ENCODE assay signal across 16 cellular contexts in genomic region chr1:180042994-180043622, GRCh38.
A peak's percentile ranks its signal among the peaks of the same experiment; 100 is the strongest.
DNase-seq lines count a peak whose midpoint lies in the region; ATAC-seq and TF ChIP-seq lines count a peak whose summit lies in the region.
"Had no signal": no experiment of that assay in that cellular context is flagged by ENCODE, and none has a peak within 500 bp of the region (broad histone marks: within the 10 kb centered on the region; RNA-seq: fewer than 3 reads in every experiment).

No MANE protein-coding gene starts in this region.

- H2BK120ac ChIP-seq in IMR-90 (ENCODE audit: low read depth, low read length), result peak overlapping the region; percentile 75
- no peak overlapping the region for H2BK120ac ChIP-seq in mesenchymal stem cell (ENCODE audit: low read depth, low read length)

- H3K27ac ChIP-seq in IMR-90 (ENCODE audit: insufficient read depth, low read length) (peak overlapping the region; percentile 98), mesenchymal stem cell (ENCODE audit: low read length, poor library complexity, severe bottlenecking) (peak overlapping the region; percentile 83)
- H3K27ac ChIP-seq: heart left ventricle had no signal

- no TSS peak for BruUV-seq in IMR-90 (replicated peaks; lab: Mats Ljungman, UMichigan)

- CTCF ChIA-PET in IMR-90 (lab: Yijun Ruan, JAX), result interaction anchor here (0.6 to 1.9 kb wide), 2 partner anchors 10 to 12 kb away, joined by 4 to 5 read pairs; no protein-coding TSS in a partner anchor

- H4K20me1 ChIP-seq in IMR-90 (ENCODE audit: insufficient read depth, low read length), result peaks cover 6% of the 10 kb centered on the region; the same call in 1 of the 2 replicates

- in situ Hi-C loops in IMR-90 (cut with MboI; ENCODE audit: low sequenced_read_pairs), result no loop called here

- intact Hi-C loops in IMR-90 (cut with micrococcal nuclease), result loop anchor here (2.0 kb wide), 2 partner anchors 14 to 114 kb away; no protein-coding TSS in a partner anchor

- no peak for TF ChIP-seq POLR2A in IMR-90 (IDR thresholded peaks at IDR 0.05; ENCODE audit: low read depth, low read length)

- H3K36me3 ChIP-seq in IMR-90 (ENCODE audit: control insufficient read depth, insufficient read depth, low read length) (peaks cover 14% of the 10 kb centered on the region), mesenchymal stem cell (ENCODE audit: control insufficient read depth in 1 of 2, insufficient read depth in 2 of 2, low read depth in 1 of 2, low read length in 2 of 2) (peaks cover 10 to 73% of the 10 kb centered on the region in 2 experiments)

- DNase-seq in AG20443 (ENCODE audit: low spot score) (peak; percentile 8), IMR-90 (peak; percentile 88), cardiac fibroblast (ENCODE audit: low read depth in 2 of 2) (peak; percentile 59 to 83), mesenchymal stem cell (peak; percentile 25), D341Med (ENCODE audit: low spot score) (no peak)
- DNase-seq in stimulated activated naive CD4-positive, alpha-beta T cell (lab: John Stamatoyannopoulos, UW), result no peak
- DNase-seq in activated CD4-positive, alpha-beta T cell treated with anti-CD3 and anti-CD28 coated beads for 48 hours, result no peak
- DNase-seq: activated B cell treated with CpG ODN at 0.5 μM for 24 hours; heart left ventricle; KBM-7; naive B cell; NCI-H524; OCI-M1; stimulated activated CD4-positive, alpha-beta T cell treated with anti-CD3 and anti-CD28 coated beads, Interleukin-1b, Interleukin-23, amount 100 ng/mL, for 48 hours; SW 1271 had no signal

- no peak overlapping the region for H3K56ac ChIP-seq in IMR-90 (ENCODE audit: extremely low read depth, insufficient read depth, low read length)

- H3K27me3 ChIP-seq in IMR-90 (ENCODE audit: control insufficient read depth, insufficient read depth, low read length), result no peaks in the 10 kb centered on the region
- H3K27me3 ChIP-seq in mesenchymal stem cell (ENCODE audit: control insufficient read depth in 1 of 2, insufficient read depth in 1 of 2, low read length in 2 of 2), result no peaks in the 10 kb centered on the region
- H3K27me3 ChIP-seq: heart left ventricle had no signal

- H2BK15ac ChIP-seq in IMR-90 (ENCODE audit: low read depth, low read length) (peak overlapping the region; percentile 38; the same call in 2 of the 3 replicates), mesenchymal stem cell (ENCODE audit: low read depth, poor library complexity, severe bottlenecking) (no peak overlapping the region)

- H3K9ac ChIP-seq in IMR-90 (ENCODE audit: low read depth, low read length), result no peak overlapping the region
- H3K9ac ChIP-seq in mesenchymal stem cell (ENCODE audit: low read length), result no peak overlapping the region

- TF ChIP-seq RAD21 in IMR-90 (IDR thresholded peaks at IDR 0.05; ENCODE audit: low read length), result no peak

- POLR2A ChIA-PET in IMR-90 (lab: Charles Lee; ENCODE audit: unreplicated experiment), result interaction anchor here (0.6 kb wide), 1 partner anchor 113 kb away, joined by 3 read pairs; no protein-coding TSS in a partner anchor

- no CpG with 5 or more reads among the region's 3 CpGs for WGBS in IMR-90 (ENCODE audit: extremely low coverage in 2 of 2, insufficient read length in 1 of 2), 2 experiments
- WGBS in mesenchymal stem cell, result 100% methylated on average over 2 of the region's 3 CpGs

- ATAC-seq in IMR-90 (ENCODE audit: low read depth) (peak; percentile 94), HG02678 (IDR thresholded peaks at IDR 0.05; ENCODE audit: unreplicated experiment) (no peak)
- ATAC-seq: heart left ventricle had no signal

- no peak overlapping the region for H2AFZ ChIP-seq in IMR-90 (replicated peaks; ENCODE audit: low read length, poor library complexity)
- no peak overlapping the region for H2AFZ ChIP-seq in mesenchymal stem cell (ENCODE audit: low read depth, low read length)

- peak overlapping the region; percentile 77 for H3K4me2 ChIP-seq in IMR-90 (ENCODE audit: low read depth, low read length)
- H3K4me2 ChIP-seq in mesenchymal stem cell (ENCODE audit: low read length, poor library complexity, severe bottlenecking), result no peak overlapping the region

- no peak overlapping the region for H2BK12ac ChIP-seq in mesenchymal stem cell (ENCODE audit: low read length in 2 of 2)

- H3K4me3 ChIP-seq in IMR-90 (ENCODE audit: insufficient read depth, low read depth, low read length), result no peak overlapping the region
- no peak overlapping the region for H3K4me3 ChIP-seq in cardiac fibroblast (replicated peaks in 1 of 2; ENCODE audit: low read depth in 2 of 2, low read length in 2 of 2)
- H3K4me3 ChIP-seq in mesenchymal stem cell (ENCODE audit: insufficient read depth in 1 of 2, low read depth in 1 of 2, low read length in 2 of 2), result no peak overlapping the region
- H3K4me3 ChIP-seq: heart left ventricle had no signal

- H4K5ac ChIP-seq in IMR-90 (ENCODE audit: low read depth, low read length), result peak overlapping the region; percentile 98

- no peak overlapping the region for H2AK9ac ChIP-seq in IMR-90 (replicated peaks; ENCODE audit: low read depth, low read length, poor library complexity)

- H3K4ac ChIP-seq in IMR-90 (ENCODE audit: low read depth, low read length) (peak overlapping the region; percentile 47), mesenchymal stem cell (ENCODE audit: low read depth in 1 of 2, low read length in 2 of 2) (no peak overlapping the region)

- H3K14ac ChIP-seq in IMR-90 (replicated peaks; ENCODE audit: low read depth, low read length) (peak overlapping the region; percentile 58; the same call in 1 of the 2 replicates), mesenchymal stem cell (ENCODE audit: low read length in 2 of 2) (no peak overlapping the region)

- H3K9me1 ChIP-seq in IMR-90 (ENCODE audit: insufficient read depth, low read length), result peaks cover 3% of the 10 kb centered on the region

- H3K23ac ChIP-seq in IMR-90 (ENCODE audit: low read depth, low read length) (peak overlapping the region; percentile 14), mesenchymal stem cell (ENCODE audit: low read length in 2 of 2) (no peak overlapping the region)

- TF ChIP-seq CTCF in IMR-90 (conservative IDR thresholded peaks at IDR 0.05; ENCODE audit: low read depth, low read length), result no peak
- no peak for TF ChIP-seq CTCF in cardiac fibroblast (IDR thresholded peaks at IDR 0.05; ENCODE audit: low read depth, low read length)

- H4K8ac ChIP-seq in IMR-90 (ENCODE audit: low read depth in 2 of 2, low read length in 2 of 2) (peak overlapping the region in 1 of 2 experiments; percentile 17; a peak in 1 of 4 replicates), mesenchymal stem cell (ENCODE audit: low read length) (no peak overlapping the region)

- peak overlapping the region; percentile 22; the same call in 1 of the 2 replicates for H2BK20ac ChIP-seq in IMR-90 (ENCODE audit: low read depth, low read length)

- H3K18ac ChIP-seq in IMR-90 (ENCODE audit: low read depth, low read length) (peak overlapping the region; percentile 95), mesenchymal stem cell (ENCODE audit: low read depth in 1 of 2, low read length in 2 of 2) (no peak overlapping the region)

- H3K79me1 ChIP-seq in IMR-90 (ENCODE audit: low read depth in 1 of 2, low read length in 2 of 2) (peaks cover 6 to 9% of the 10 kb centered on the region in 2 experiments; a peak in 3 of 4 replicates), mesenchymal stem cell (replicated peaks; ENCODE audit: low read length, poor library complexity, severe bottlenecking) (peaks cover 5% of the 10 kb centered on the region)

- peaks cover 7% of the 10 kb centered on the region for H3K4me1 ChIP-seq in IMR-90 (ENCODE audit: control insufficient read depth, insufficient read depth, low read length)
- peaks cover 2% of the 10 kb centered on the region for H3K4me1 ChIP-seq in mesenchymal stem cell (ENCODE audit: control insufficient read depth, insufficient read depth, low read depth, low read length)
- H3K4me1 ChIP-seq: heart left ventricle had no signal

- H2AK5ac ChIP-seq in IMR-90 (ENCODE audit: low read depth, low read length) (peak overlapping the region; percentile 30), mesenchymal stem cell (ENCODE audit: low read length, severe bottlenecking) (no peak overlapping the region)

- H4K91ac ChIP-seq in IMR-90 (ENCODE audit: insufficient read depth, low read depth, low read length) (peak overlapping the region; percentile 53; the same call in 1 of the 2 replicates), mesenchymal stem cell (ENCODE audit: low read length) (no peak overlapping the region)

- H3K9me3 ChIP-seq in IMR-90 (ENCODE audit: control insufficient read depth, insufficient read depth, low read length) (no peaks in the 10 kb centered on the region), mesenchymal stem cell (ENCODE audit: control insufficient read depth, low read length) (no peaks in the 10 kb centered on the region)
- H3K9me3 ChIP-seq: heart left ventricle had no signal

- dilution Hi-C loops in IMR-90 (cut with HindIII; ENCODE audit: low sequenced_read_pairs, unreplicated experiment), result loop anchor here (25.0 kb wide), 1 partner anchor 119 kb away; the partner anchor contains the start of gene QSOX1

- H2BK5ac ChIP-seq in IMR-90 (ENCODE audit: low read depth, low read length, poor library complexity, severe bottlenecking) (peak overlapping the region; percentile 95), mesenchymal stem cell (ENCODE audit: low read depth, low read length, poor library complexity, severe bottlenecking) (no peak overlapping the region)

TF ChIP-seq in IMR-90, 13 proteins besides CTCF, POLR2A, EP300 and RAD21 (continues in another document):
- TF ChIP-seq ELK1 (IDR thresholded peaks at IDR 0.05; ENCODE audit: borderline replicate concordance, low read depth, low read length), result no peak
- TF ChIP-seq NFE2L2 (IDR thresholded peaks at IDR 0.05; ENCODE audit: low read depth, low read length), result no peak
- TF ChIP-seq RFX5 (IDR thresholded peaks at IDR 0.05; ENCODE audit: low read depth, low read length), result no peak
- no peak for TF ChIP-seq MAZ (IDR thresholded peaks at IDR 0.05; ENCODE audit: borderline replicate concordance, low read depth, low read length)
- no peak for TF ChIP-seq RCOR1 (IDR thresholded peaks at IDR 0.05; ENCODE audit: insufficient replicate concordance, low read length)
- TF ChIP-seq MXI1 (IDR thresholded peaks at IDR 0.05; ENCODE audit: borderline replicate concordance, low read depth, low read length), result no peak
- TF ChIP-seq BHLHE40 (IDR thresholded peaks at IDR 0.05; ENCODE audit: low read depth, low read length), result no peak
- peak; percentile 93 for TF ChIP-seq MAFK (IDR thresholded peaks at IDR 0.05; ENCODE audit: low read depth, low read length)
- TF ChIP-seq CHD1 (IDR thresholded peaks at IDR 0.05; ENCODE audit: low read depth, low read length), result no peak
- peak; percentile 80 for TF ChIP-seq CEBPB (IDR thresholded peaks at IDR 0.05; ENCODE audit: low read depth, low read length)

Comparison
In these comparisons a context has a peak if more than half of its experiments do, and no peak if none do; other contexts are left out.
1. DNase-seq: peak in AG20443 (single experiment), IMR-90 (single experiment), cardiac fibroblast (2 of 2) and mesenchymal stem cell (single experiment); none in stimulated activated naive CD4-positive, alpha-beta T cell (0 of 6), activated CD4-positive, alpha-beta T cell treated with anti-CD3 and anti-CD28 coated beads for 48 hours (single experiment) and D341Med (single experiment).